Comparison of ENCODE assay signal across 15 cellular contexts in the genomic region with DNA sequence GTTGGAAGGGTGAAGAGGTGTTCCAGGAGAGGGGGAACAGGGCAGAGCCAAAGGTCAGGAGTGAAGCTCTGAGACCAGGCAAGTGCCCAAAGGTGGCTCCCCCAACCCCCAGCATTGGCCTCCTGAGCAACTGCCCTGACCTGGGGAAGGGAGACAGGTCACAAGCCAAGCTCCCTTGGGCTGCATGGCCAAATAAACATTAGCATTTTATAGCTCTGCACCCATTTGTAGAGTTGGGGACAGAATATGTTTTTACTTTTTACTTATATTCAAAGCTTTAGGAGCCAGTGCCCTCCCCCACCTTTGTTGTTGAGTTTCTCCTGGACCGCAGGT. TPM values are rescaled to one million over a fixed set of nuclear protein-coding genes. Genes with fewer than 3 reads are reported as not detected.
DNase-seq lines count a peak whose midpoint lies in the region; ATAC-seq, FAIRE-seq and TF ChIP-seq lines count a peak whose summit lies in the region.
"Had no signal": no experiment of that assay in that cellular context is flagged by ENCODE, and none has a peak within 500 bp of the region (broad histone marks: within the 10 kb centered on the region; RNA-seq: fewer than 3 reads in every experiment).

No MANE protein-coding gene starts in this region.

- H3K4me1 ChIP-seq in astrocyte (ENCODE audit: insufficient read depth, low read length) (peaks cover 38% of the 10 kb centered on the region), stomach (peaks cover 14 to 71% (median 63%) of the 10 kb centered on the region in 4 donors)

- peaks cover 63% of the 10 kb centered on the region for H4K20me1 ChIP-seq in astrocyte (ENCODE audit: insufficient read depth, low read length)

- H3K27ac ChIP-seq in astrocyte (ENCODE audit: low read depth, low read length) (no peak overlapping the region), layer of hippocampus (ENCODE audit: low read depth, low read length) (peak overlapping the region; percentile 77), stomach (peak overlapping the region in 2 of 5 donors; percentile 19 to 49)
- H3K27ac ChIP-seq: neutrophil had no signal

- peak overlapping the region; percentile 84 for H3K4me3 Mint-ChIP-seq in astrocyte (ENCODE audit: unreplicated experiment)

- TF ChIP-seq CTCF in astrocyte (IDR thresholded peaks at IDR 0.05; ENCODE audit: insufficient read depth, low read depth, low read length) (no peak), stomach (IDR thresholded peaks at IDR 0.05) (no peak)

- H3K27me3 ChIP-seq in astrocyte (ENCODE audit: insufficient read depth, low read length) (peaks cover 6% of the 10 kb centered on the region), layer of hippocampus (ENCODE audit: control insufficient read depth, insufficient read depth, low read length) (no peaks in the 10 kb centered on the region), stomach (peaks cover 0 to 56% (median 3%) of the 10 kb centered on the region in 3 donors)

- H2AFZ ChIP-seq in astrocyte (ENCODE audit: low read depth, low read length): no peak overlapping the region

- H3K4me2 ChIP-seq in astrocyte (ENCODE audit: low read length): peak overlapping the region; percentile 86

- H3K4me3 ChIP-seq in astrocyte (ENCODE audit: insufficient read depth, low read depth, low read length): no peak overlapping the region
- H3K4me3 ChIP-seq in stomach: peak overlapping the region in 1 of 4 donors; percentile 68

- H3K9me3 Mint-ChIP-seq in astrocyte (ENCODE audit: unreplicated experiment): no peaks in the 10 kb centered on the region
- H3K9me3 Mint-ChIP-seq: activated naive CD4-positive, alpha-beta T cell treated with anti-CD3 and anti-CD28 coated beads, Interleukin-2, amount 50 U/mL, for 72 hours had no signal

- H3K4me1 Mint-ChIP-seq in astrocyte (ENCODE audit: low read depth, unreplicated experiment): peaks cover 38% of the 10 kb centered on the region

- TF ChIP-seq EP300 in stomach (IDR thresholded peaks at IDR 0.05): no peak

- intact Hi-C loops in stomach (cut with DNase I; ENCODE audit: low total_unique reads): no loop called here

- peaks cover 3% of the 10 kb centered on the region for H3K36me3 Mint-ChIP-seq in astrocyte (ENCODE audit: low read depth, unreplicated experiment)
- H3K36me3 Mint-ChIP-seq: activated naive CD4-positive, alpha-beta T cell treated with anti-CD3 and anti-CD28 coated beads, Interleukin-2, amount 50 U/mL, for 72 hours had no signal

- FAIRE-seq in astrocyte (lab: Jason Lieb, UNC): no peak

- H3K27ac Mint-ChIP-seq in astrocyte (ENCODE audit: unreplicated experiment): peak overlapping the region; percentile 26
- H3K27ac Mint-ChIP-seq: activated naive CD4-positive, alpha-beta T cell treated with anti-CD3 and anti-CD28 coated beads, Interleukin-2, amount 50 U/mL, for 72 hours had no signal

- ATAC-seq in HG02981 (IDR thresholded peaks at IDR 0.05; ENCODE audit: unreplicated experiment): no peak
- no peak for ATAC-seq in HG02678 (IDR thresholded peaks at IDR 0.05; ENCODE audit: unreplicated experiment)
- ATAC-seq: activated naive CD4-positive, alpha-beta T cell treated with anti-CD3 and anti-CD28 coated beads, Interleukin-2, amount 50 U/mL, for 72 hours had no signal

- H3K9ac ChIP-seq in astrocyte (ENCODE audit: low read length): peak overlapping the region; percentile 71

- TF ChIP-seq POLR2A in stomach (IDR thresholded peaks at IDR 0.05): no peak

- H3K36me3 ChIP-seq in astrocyte (ENCODE audit: insufficient read depth, low read length) (no peaks in the 10 kb centered on the region), stomach (no peaks in the 10 kb centered on the region)
- H3K36me3 ChIP-seq: neutrophil had no signal

- WGBS in stomach, 5 donors: 88 to 96% (median 92%) methylated on average over 1 of the region's 1 CpG

- no peaks in the 10 kb centered on the region for H3K9me3 ChIP-seq in astrocyte (ENCODE audit: insufficient read depth, low read depth, low read length)
- no peaks in the 10 kb centered on the region for H3K9me3 ChIP-seq in stomach
- H3K9me3 ChIP-seq: neutrophil had no signal

- H3K79me2 ChIP-seq in astrocyte (ENCODE audit: insufficient read depth, low read length): peaks cover 64% of the 10 kb centered on the region

- H3K27me3 Mint-ChIP-seq in astrocyte (ENCODE audit: low read depth, unreplicated experiment): peaks cover 6% of the 10 kb centered on the region

- DNase-seq in activated CD4-positive, CD25-positive, alpha-beta regulatory T cell treated with anti-CD3 and anti-CD28 coated beads, Interleukin-2, amount 50 U/mL, for 72 hours: peak; percentile 5
- no peak for DNase-seq in activated CD4-positive, CD25-positive, alpha-beta regulatory T cell (lab: John Stamatoyannopoulos, UW)
- DNase-seq in astrocyte (ENCODE audit: low read depth): no peak
- DNase-seq in stomach: peak; percentile 18
- no peak for DNase-seq in RPMI8226
- DNase-seq: 8988T; NCI-H1694 treated with DMSO at 0.1 percent for 48 hours; stimulated activated CD4-positive, alpha-beta T cell treated with anti-CD3 and anti-CD28 coated beads, Interleukin-1b, Interleukin-23, amount 100 ng/mL, for 48 hours; stimulated activated naive CD4-positive, alpha-beta T cell; SW 1271 had no signal

RNA-seq across cellular contexts. Expression of a gene that starts 4.0 kb away (rescaled TPM):
- total RNA-seq in astrocyte (15.0 and 32.8 TPM in 2 replicates), stomach (10 to 100 TPM in 2 of 5 donors, 1 to 10 TPM in 3; 5.5 to 42.9 (median 9.4) TPM)
- 1 to 10 TPM; 1.4 to 3.9 (median 2.0) TPM for polyA plus RNA-seq in stomach
- total RNA-seq: activated naive CD4-positive, alpha-beta T cell treated with anti-CD3 and anti-CD28 coated beads, Interleukin-2, amount 50 U/mL, for 72 hours had no signal

Comparison
In these comparisons a context has a peak if more than half of its experiments do, and no peak if none do; other contexts are left out.
1. DNase-seq: peak in activated CD4-positive, CD25-positive, alpha-beta regulatory T cell treated with anti-CD3 and anti-CD28 coated beads, Interleukin-2, amount 50 U/mL, for 72 hours (single experiment) and stomach (single experiment); none in activated CD4-positive, CD25-positive, alpha-beta regulatory T cell (0 of 4), astrocyte (single experiment) and RPMI8226 (single experiment).